13 cellular contexts compared by ENCODE assay signal in genomic region chr10:110717830-110718595, GRCh38.
DNase-seq lines count a peak whose midpoint lies in the region; ATAC-seq lines count a peak whose summit lies in the region.
"Had no signal": no experiment of that assay in that cellular context is flagged by ENCODE, and none has a peak within 500 bp of the region (broad histone marks: within the 10 kb centered on the region; RNA-seq: fewer than 3 reads in every experiment).

No MANE protein-coding gene starts in this region.

- H3K27me3 Mint-ChIP-seq in memory B cell (peaks cover 1% of the 10 kb centered on the region), T-helper 17 cell (no peaks in the 10 kb centered on the region)

- H3K4me1 Mint-ChIP-seq in memory B cell (peaks cover 9% of the 10 kb centered on the region), T-helper 17 cell (peaks cover 13% of the 10 kb centered on the region)

- no peaks in the 10 kb centered on the region for H3K27me3 ChIP-seq in SJCRH30
- H3K27me3 ChIP-seq: testis had no signal

- no peak overlapping the region for H3K4me3 ChIP-seq in SJCRH30
- H3K4me3 ChIP-seq: testis had no signal

- peak; percentile 73 for ATAC-seq in HG02885 (IDR thresholded peaks at IDR 0.05; ENCODE audit: poor library complexity, unreplicated experiment)
- peak; percentile 97 for ATAC-seq in memory B cell (ENCODE audit: low read depth)
- no peak for ATAC-seq in HG02970 (IDR thresholded peaks at IDR 0.05; ENCODE audit: low FRiP score, unreplicated experiment)
- no peak for ATAC-seq in T-helper 17 cell
- ATAC-seq: foreskin keratinocyte had no signal

- H3K27ac ChIP-seq in SJCRH30, result peak overlapping the region; percentile 35
- H3K27ac ChIP-seq: foreskin keratinocyte, testis had no signal

- peaks cover 21% of the 10 kb centered on the region for H3K4me1 ChIP-seq in SJCRH30
- H3K4me1 ChIP-seq: foreskin keratinocyte, testis had no signal

- H3K9me3 ChIP-seq in SJCRH30 (replicated peaks), result no peaks in the 10 kb centered on the region
- no peaks in the 10 kb centered on the region for H3K9me3 ChIP-seq in T-helper 17 cell (ENCODE audit: control insufficient read depth, low read length, poor library complexity, severe bottlenecking)
- H3K9me3 ChIP-seq: testis had no signal

- H3K27ac Mint-ChIP-seq in memory B cell (no peak overlapping the region), T-helper 17 cell (no peak overlapping the region)
- H3K27ac Mint-ChIP-seq: activated T-helper 1 cell treated with anti-CD3 and anti-CD28 coated beads, Interleukin-12 subunit alpha, Interleukin-12 subunit beta, Interleukin-2, Interleukin-4 antibody, amounts not matched to agents 30 ng/mL and 10 ng/mL and 1 ng/mL, durations not matched to agents 14 hours and 24 hours and 36 hours had no signal

- DNase-seq in GF-D8 (lab: John Stamatoyannopoulos, UW) (peak; percentile 69), SJCRH30 (peak in 1 of 2 experiments; percentile 54), memory B cell (ENCODE audit: low spot score in 2 of 2) (peak in 1 of 2 donors; percentile 19), NCI-H2227 treated with DMSO at 0.1 percent for 48 hours (lab: John Stamatoyannopoulos, UW) (no peak), DMS79 treated with DMSO at 0.1 percent for 48 hours (lab: John Stamatoyannopoulos, UW) (no peak), T-helper 17 cell (no peak)
- DNase-seq: foreskin keratinocyte, NCI-H146, SW 1271, testis had no signal

- no peaks in the 10 kb centered on the region for H3K36me3 ChIP-seq in SJCRH30

- peaks cover 7% of the 10 kb centered on the region for H3K9me3 Mint-ChIP-seq in memory B cell
- H3K9me3 Mint-ChIP-seq: activated T-helper 1 cell treated with anti-CD3 and anti-CD28 coated beads, Interleukin-12 subunit alpha, Interleukin-12 subunit beta, Interleukin-2, Interleukin-4 antibody, amounts not matched to agents 30 ng/mL and 10 ng/mL and 1 ng/mL, durations not matched to agents 14 hours and 24 hours and 36 hours had no signal

- no peaks in the 10 kb centered on the region for H3K36me3 Mint-ChIP-seq in memory B cell
- H3K36me3 Mint-ChIP-seq in T-helper 17 cell (ENCODE audit: low read depth), result peaks cover 3% of the 10 kb centered on the region

- no peak overlapping the region for H3K4me3 Mint-ChIP-seq in memory B cell
- H3K4me3 Mint-ChIP-seq in T-helper 17 cell, result no peak overlapping the region
- H3K4me3 Mint-ChIP-seq: activated T-helper 1 cell treated with anti-CD3 and anti-CD28 coated beads, Interleukin-12 subunit alpha, Interleukin-12 subunit beta, Interleukin-2, Interleukin-4 antibody, amounts not matched to agents 30 ng/mL and 10 ng/mL and 1 ng/mL, durations not matched to agents 14 hours and 24 hours and 36 hours had no signal

Comparison
In these comparisons a context has a peak if more than half of its experiments do, and no peak if none do; other contexts are left out.
1. ATAC-seq: peak in HG02885 (single experiment) and memory B cell (single experiment); none in HG02970 (single experiment) and T-helper 17 cell (single experiment).